Comparison of ENCODE assay signal across 20 cellular contexts in the genomic region with DNA sequence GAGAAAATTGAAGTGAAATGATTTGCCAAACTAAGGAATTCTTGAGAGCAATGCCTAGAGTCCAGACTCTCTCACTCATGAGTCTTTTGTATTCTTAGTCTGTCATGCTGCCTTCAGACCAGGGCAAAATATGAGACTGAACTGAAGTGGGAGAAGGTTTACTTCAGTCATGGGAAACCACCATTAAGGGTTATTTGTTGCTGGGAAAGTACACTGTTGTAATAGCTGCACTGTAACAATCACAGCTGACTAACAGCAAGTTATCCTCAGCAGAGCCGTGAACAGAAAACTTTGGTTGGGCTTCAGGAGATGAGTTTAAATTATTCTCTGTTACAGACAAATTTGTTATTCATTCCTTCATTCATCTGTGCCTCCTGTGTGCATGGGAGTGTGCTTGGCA.
"Had no signal": no experiment of that assay in that cellular context is flagged by ENCODE, and none has a peak within 500 bp of the region (broad histone marks: within the 10 kb centered on the region; RNA-seq: fewer than 3 reads in every experiment).

No MANE protein-coding gene starts in this region.

- ATAC-seq: activated CD8-positive, alpha-beta memory T cell treated with anti-CD3 and anti-CD28 coated beads, Interleukin-2, amount 10 ng/mL, durations not matched to agents 7 days and 5 days; heart right ventricle; naive thymus-derived CD4-positive, alpha-beta T cell; right cardiac atrium had no signal

- H2AFZ ChIP-seq: neural progenitor cell had no signal

- H3K27ac ChIP-seq: brain microvascular endothelial cell, colonic mucosa, heart right ventricle, neural progenitor cell, prostate gland, suprapubic skin had no signal

- H3K4me2 ChIP-seq: neural progenitor cell had no signal

- DNase-seq: activated CD4-positive, alpha-beta memory T cell treated with anti-CD3 and anti-CD28 coated beads, Interleukin-2, amount 10 ng/mL, durations not matched to agents 7 days and 5 days; activated CD4-positive, alpha-beta T cell treated with anti-CD3 and anti-CD28 coated beads for 48 hours; activated CD4-positive, CD25-positive, alpha-beta regulatory T cell; activated CD8-positive, alpha-beta memory T cell treated with anti-CD3 and anti-CD28 coated beads, Interleukin-2, amount 10 ng/mL, durations not matched to agents 7 days and 5 days; activated naive CD4-positive, alpha-beta T cell; activated naive CD8-positive, alpha-beta T cell treated with anti-CD3 and anti-CD28 coated beads, Interleukin-2, amount 10 ng/mL, durations not matched to agents 7 days and 5 days; aorta; brain microvascular endothelial cell; central memory CD4-positive, alpha-beta T cell; colonic mucosa; heart right ventricle; mesendoderm; naive thymus-derived CD4-positive, alpha-beta T cell; right cardiac atrium; T-helper 1 cell; T-helper 9 cell; trophoblast cell had no signal

- H3K36me3 ChIP-seq: brain microvascular endothelial cell, colonic mucosa, heart right ventricle, neural progenitor cell, prostate gland, suprapubic skin had no signal

- H3K4me3 ChIP-seq: colonic mucosa, heart right ventricle, neural progenitor cell, prostate gland, suprapubic skin had no signal

- H3K9ac ChIP-seq: neural progenitor cell had no signal

- H3K4me1 ChIP-seq: colonic mucosa, heart right ventricle, neural progenitor cell, prostate gland, suprapubic skin had no signal

- H3K27me3 ChIP-seq: brain microvascular endothelial cell, colonic mucosa, heart right ventricle, neural progenitor cell, suprapubic skin had no signal

- H3K9me3 ChIP-seq: colonic mucosa, heart right ventricle, prostate gland, suprapubic skin had no signal
